In genomic region chr12:112401903-112402498, GRCh38 we compare ENCODE assay signal across 1 cellular context.
TF ChIP-seq lines count a peak whose summit lies in the region.

No MANE protein-coding gene starts in this region.

TF ChIP-seq in GM12878, 131 proteins besides CTCF, POLR2A, EP300 and RAD21:
- TF ChIP-seq NFIC (IDR thresholded peaks at IDR 0.05; ENCODE audit: low read depth, low read length), result 0 out of 2 replicates have a peak, but pooled peaks have one; percentile 17
- no peak for TF ChIP-seq RAD51 (IDR thresholded peaks at IDR 0.05)
